15 cellular contexts compared by ENCODE assay signal in genomic region chr4:28557755-28558154, GRCh38.
DNase-seq lines count a peak whose midpoint lies in the region; ATAC-seq and TF ChIP-seq lines count a peak whose summit lies in the region.
"Had no signal": no experiment of that assay in that cellular context is flagged by ENCODE, and none has a peak within 500 bp of the region (broad histone marks: within the 10 kb centered on the region; RNA-seq: fewer than 3 reads in every experiment).

No MANE protein-coding gene starts in this region.

- dilution Hi-C loops in mammary epithelial cell (cut with HindIII; ENCODE audit: low sequenced_read_pairs) = no loop called here

- H3K79me2 ChIP-seq in mammary epithelial cell (ENCODE audit: insufficient read depth, low read length) (no peaks in the 10 kb centered on the region), MM.1S (ENCODE audit: low read length) (no peaks in the 10 kb centered on the region)

- no TSS peak for BruUV-seq in mammary epithelial cell (replicated peaks; lab: Mats Ljungman, UMichigan)

- H3F3A ChIP-seq in MM.1S (ENCODE audit: insufficient read depth, low read length) = no peaks in the 10 kb centered on the region

- H3K36me3 ChIP-seq in mammary epithelial cell (ENCODE audit: insufficient read depth, low read length) (no peaks in the 10 kb centered on the region), breast epithelium (no peaks in the 10 kb centered on the region), MM.1S (replicated peaks; ENCODE audit: insufficient read depth, low read length) (no peaks in the 10 kb centered on the region)

- CTCF ChIA-PET in mammary epithelial cell (lab: Charles Lee; ENCODE audit: low non-redundant PET) = no interaction called here

- H3K9me3 ChIP-seq in mammary epithelial cell (replicated peaks; ENCODE audit: insufficient read depth, low read length) (no peaks in the 10 kb centered on the region), breast epithelium (no peaks in the 10 kb centered on the region), MM.1S (replicated peaks; ENCODE audit: insufficient read depth, low read length) (no peaks in the 10 kb centered on the region)

- H3K27me3 ChIP-seq in mammary epithelial cell (ENCODE audit: insufficient read depth, low read length) (no peaks in the 10 kb centered on the region), breast epithelium (no peaks in the 10 kb centered on the region), MM.1S (replicated peaks; ENCODE audit: insufficient read depth, low read length) (no peaks in the 10 kb centered on the region)

- TF ChIP-seq CTCF in mammary epithelial cell (conservative IDR thresholded peaks at IDR 0.05 in 1 of 2, IDR thresholded peaks at IDR 0.05 in 1 of 2; ENCODE audit: extremely low read depth in 1 of 2, insufficient read depth in 1 of 2, low read depth in 1 of 2, low read length in 2 of 2) (no peak), breast epithelium (IDR thresholded peaks at IDR 0.05) (no peak), MM.1S (IDR thresholded peaks at IDR 0.05; ENCODE audit: low read length) (no peak)

- H3K9ac ChIP-seq in mammary epithelial cell (ENCODE audit: insufficient read depth, low read length) (no peak overlapping the region), MM.1S (ENCODE audit: low read length) (no peak overlapping the region)

- H4K20me1 ChIP-seq in mammary epithelial cell (ENCODE audit: insufficient read depth, low read length) = no peaks in the 10 kb centered on the region
- H4K20me1 ChIP-seq in MM.1S (ENCODE audit: insufficient read depth, low read length) = no peaks in the 10 kb centered on the region

- TF ChIP-seq POLR2A in breast epithelium (IDR thresholded peaks at IDR 0.05) = no peak

- H3K27ac ChIP-seq in mammary epithelial cell (ENCODE audit: insufficient read depth, low read depth, low read length) (no peak overlapping the region), breast epithelium (no peak overlapping the region), MM.1S (ENCODE audit: low read length) (no peak overlapping the region)

- DNase-seq in mammary epithelial cell = peak; percentile 32
- no peak for DNase-seq in breast epithelium (ENCODE audit: low spot score in 2 of 2)
- peak; percentile 25 for DNase-seq in SKM-1 (lab: John Stamatoyannopoulos, UW; ENCODE audit: unreplicated experiment)
- peak; percentile 44 for DNase-seq in fibroblast of peridontal ligament (ENCODE audit: extremely low read depth)
- no peak for DNase-seq in LoVo (ENCODE audit: low spot score)
- DNase-seq in MM.1S = no peak
- DNase-seq in activated CD4-positive, alpha-beta T cell treated with anti-CD3 and anti-CD28 coated beads, Interleukin-2, amount 50 U/mL, for 48 hours = no peak
- DNase-seq: activated CD4-positive, alpha-beta T cell treated with anti-CD3 and anti-CD28 coated beads for 4 hours; activated naive CD8-positive, alpha-beta T cell treated with anti-CD3 and anti-CD28 coated beads, Interleukin-2, amount 10 ng/mL, durations not matched to agents 7 days and 5 days; midbrain; NCI-H1417; NCI-H2171; nucleus accumbens; T-helper 9 cell had no signal

- no peak for ATAC-seq in GM18858 (IDR thresholded peaks at IDR 0.05; ENCODE audit: unreplicated experiment)

- WGBS in mammary epithelial cell (ENCODE audit: low coverage, missing lambda C conversion rate) = 89% methylated on average over 2 of the region's 2 CpGs

- intact Hi-C loops in mammary epithelial cell (cut with micrococcal nuclease) (no loop called here), breast epithelium (cut with DNase I; ENCODE audit: low total_unique reads) (no loop called here)

- H3K4me3 ChIP-seq in mammary epithelial cell (replicated peaks in 1 of 3; ENCODE audit: insufficient read depth in 1 of 3, low read depth in 2 of 3, low read length in 3 of 3) (no peak overlapping the region), breast epithelium (no peak overlapping the region), MM.1S (ENCODE audit: low read length) (no peak overlapping the region)

- no peak overlapping the region for H2AFZ ChIP-seq in mammary epithelial cell (ENCODE audit: low read depth, low read length)
- H2AFZ ChIP-seq in MM.1S (ENCODE audit: low read length) = no peak overlapping the region

- H3K4me2 ChIP-seq in mammary epithelial cell (ENCODE audit: insufficient read depth, low read depth, low read length) (no peak overlapping the region), MM.1S (ENCODE audit: low read depth, low read length) (no peak overlapping the region)

- in situ Hi-C loops in mammary epithelial cell (cut with MboI; ENCODE audit: low sequenced_read_pairs in 2 of 2) = no loop called here

- no peaks in the 10 kb centered on the region for H3K9me2 ChIP-seq in MM.1S (replicated peaks; ENCODE audit: insufficient read depth, low read length)

- H3K4me1 ChIP-seq in mammary epithelial cell (ENCODE audit: insufficient read depth, low read length) (no peaks in the 10 kb centered on the region), breast epithelium (no peaks in the 10 kb centered on the region), MM.1S (ENCODE audit: low read length) (no peaks in the 10 kb centered on the region)

Comparison
In these comparisons a context has a peak if more than half of its experiments do, and no peak if none do; other contexts are left out.
1. DNase-seq: peak in mammary epithelial cell (single experiment), SKM-1 (single experiment) and fibroblast of peridontal ligament (single experiment); none in breast epithelium (0 of 2), LoVo (single experiment), MM.1S (single experiment) and activated CD4-positive, alpha-beta T cell treated with anti-CD3 and anti-CD28 coated beads, Interleukin-2, amount 50 U/mL, for 48 hours (0 of 2).